ENCODE assay signal across 8 cellular contexts in genomic region chr3:4492240-4493007, GRCh38. TPM values are rescaled to one million over a fixed set of nuclear protein-coding genes. Genes with fewer than 3 reads are reported as not detected.
DNase-seq lines count a peak whose midpoint lies in the region; ATAC-seq and TF ChIP-seq lines count a peak whose summit lies in the region.

No MANE protein-coding gene starts in this region.

- H3K36me3 Mint-ChIP-seq in IgD-negative memory B cell = peaks cover 2% of the 10 kb centered on the region

- peak overlapping the region; percentile 87 to 96 (median 96) for H3K27ac Mint-ChIP-seq in IgD-negative memory B cell

- peaks cover 7% of the 10 kb centered on the region for H3K4me1 ChIP-seq in hepatocyte (ENCODE audit: insufficient read depth)
- peaks cover 13% of the 10 kb centered on the region for H3K4me1 ChIP-seq in psoas muscle

- H3K36me3 ChIP-seq in hepatocyte (replicated peaks; ENCODE audit: insufficient read depth, low read depth) = no peaks in the 10 kb centered on the region
- H3K36me3 ChIP-seq in psoas muscle (ENCODE audit: insufficient read depth in 1 of 2, low read depth in 1 of 2) = no peaks in the 10 kb centered on the region

- ATAC-seq in psoas muscle (peak; percentile 51 to 75 (median 60)), HG03342 (IDR thresholded peaks at IDR 0.05; ENCODE audit: unreplicated experiment) (no peak)

- H3K9me2 ChIP-seq in hepatocyte (replicated peaks; ENCODE audit: insufficient read depth) = no peaks in the 10 kb centered on the region

- H3K4me3 ChIP-seq in astrocyte of the cerebellum (ENCODE audit: low read depth, low read length) = peak overlapping the region; percentile 61
- peak overlapping the region; percentile 60 for H3K4me3 ChIP-seq in hepatocyte
- H3K4me3 ChIP-seq in psoas muscle = peak overlapping the region; percentile 72

- H3K27me3 ChIP-seq in hepatocyte = no peaks in the 10 kb centered on the region
- H3K27me3 ChIP-seq in psoas muscle (ENCODE audit: insufficient read depth in 3 of 3, low read length in 2 of 3) = no peaks in the 10 kb centered on the region

- DNase-seq in GM13976 (ENCODE audit: low spot score) (peak; percentile 39), T follicular helper cell (ENCODE audit: low read depth) (peak; percentile 44), astrocyte of the cerebellum (ENCODE audit: low read depth) (peak; percentile 57), hepatocyte (ENCODE audit: low spot score) (peak; percentile 76), psoas muscle (peak; percentile 49 to 63)
- DNase-seq in NK-92 treated with Interleukin-12 subunit alpha and Interleukin-12 subunit beta, amount 100 ng/mL, for 24 hours (lab: John Stamatoyannopoulos, UW) = no peak

- H3K27ac ChIP-seq in hepatocyte (peak overlapping the region; percentile 86), psoas muscle (peak overlapping the region; percentile 85)

- H3K4me1 Mint-ChIP-seq in IgD-negative memory B cell = peaks cover 25 to 32% (median 27%) of the 10 kb centered on the region in 3 donors

- H2AFZ ChIP-seq in hepatocyte = peak overlapping the region; percentile 82

- H3K4me3 Mint-ChIP-seq in IgD-negative memory B cell = peak overlapping the region; percentile 87 to 99 (median 98)

- in situ Hi-C loops in GM13976 (cut with MboI; ENCODE audit: low sequenced_read_pairs, unreplicated experiment) = no loop called here
- in situ Hi-C loops in astrocyte of the cerebellum (cut with HindIII; ENCODE audit: low sequenced_read_pairs) = no loop called here

- H3K79me2 ChIP-seq in hepatocyte = peaks cover 16% of the 10 kb centered on the region

- intact Hi-C loops in psoas muscle (cut with DNase I) = loop anchor here (2.0 to 10.0 kb wide), 3 partner anchors 26 to 138 kb away; partner anchors contain the start of gene SUMF1 (in 1 of the 2)

- H3K4me2 ChIP-seq in hepatocyte = peak overlapping the region; percentile 87

- TF ChIP-seq CTCF in GM13976 (IDR thresholded peaks at IDR 0.05; ENCODE audit: borderline replicate concordance, control extremely low read depth, extremely low read depth, insufficient read depth, missing control alignments) (no peak), astrocyte of the cerebellum (IDR thresholded peaks at IDR 0.05; ENCODE audit: low read depth, low read length, missing control alignments) (no peak), hepatocyte (IDR thresholded peaks at IDR 0.05; ENCODE audit: poor library complexity) (no peak), psoas muscle (IDR thresholded peaks at IDR 0.05) (no peak)

- WGBS in hepatocyte (ENCODE audit: low lambda C conversion rate, missing lambda C conversion rate) = 2% methylated on average over 41 of the region's 41 CpGs
- 0% methylated on average over 41 of the region's 41 CpGs for WGBS in psoas muscle, 3 donors

- no peaks in the 10 kb centered on the region for H3K27me3 Mint-ChIP-seq in IgD-negative memory B cell

- H3K9me3 Mint-ChIP-seq in IgD-negative memory B cell = no peaks in the 10 kb centered on the region

- H3K9me3 ChIP-seq in hepatocyte (ENCODE audit: low read depth) (no peaks in the 10 kb centered on the region), psoas muscle (no peaks in the 10 kb centered on the region)

- no peaks in the 10 kb centered on the region for H4K20me1 ChIP-seq in hepatocyte (ENCODE audit: insufficient read depth, poor library complexity, severe bottlenecking)

RNA-seq across cellular contexts. Expression of gene ITPR1, which starts 0.7 kb away (rescaled TPM):
- 38.3 TPM for polyA plus RNA-seq in IgD-negative memory B cell
- 79.1 and 90.8 TPM in 2 replicates for total RNA-seq in hepatocyte
- 46.8 and 54.8 TPM in 2 replicates for polyA plus RNA-seq in hepatocyte
- 1 to 10 TPM; 6.2 to 9.2 (median 8.3) TPM for total RNA-seq in psoas muscle
- polyA plus RNA-seq in psoas muscle = 1 to 10 TPM; 4.4 to 9.2 (median 9.0) TPM

RNA-seq across cellular contexts. Expression of gene SUMF1, which starts 25.4 kb away (rescaled TPM):
- polyA plus RNA-seq in IgD-negative memory B cell (23.0 TPM), hepatocyte (43.1 and 55.5 TPM in 2 replicates), psoas muscle (1 to 10 TPM; 3.0 to 7.6 (median 5.0) TPM)
- total RNA-seq in hepatocyte (49.6 and 59.0 TPM in 2 replicates), psoas muscle (1 to 10 TPM; 4.6 to 6.4 (median 5.1) TPM)
